Comparison of ENCODE assay signal across 8 cellular contexts in genomic region chr11:96197801-96198465, GRCh38.
DNase-seq lines count a peak whose midpoint lies in the region; ATAC-seq, FAIRE-seq and TF ChIP-seq lines count a peak whose summit lies in the region.

No MANE protein-coding gene starts in this region.

- H3K9me3 ChIP-seq in kidney (ENCODE audit: control insufficient read depth in 1 of 2, low read length in 2 of 2), result no peaks in the 10 kb centered on the region
- H3K9me3 ChIP-seq in aorta (ENCODE audit: control insufficient read depth, low read length), result no peaks in the 10 kb centered on the region

- DNase-seq in GM06990 (ENCODE audit: extremely low read depth, insufficient read length) (peak; percentile 39), kidney (no peak), aorta (no peak), RCC 7860 (ENCODE audit: low spot score) (no peak)
- no peak for DNase-seq in stimulated activated CD4-positive, alpha-beta T cell treated with anti-CD3 and anti-CD28 coated beads, Interleukin-4, amount 100 ng/mL, for 1 hour

- TF ChIP-seq CTCF in GM06990 (IDR thresholded peaks at IDR 0.05; ENCODE audit: insufficient read depth, low read length, poor library complexity, severe bottlenecking) (no peak), brain (conservative IDR thresholded peaks at IDR 0.05) (no peak), kidney (IDR thresholded peaks at IDR 0.05; ENCODE audit: borderline replicate concordance, extremely low read depth, insufficient read depth) (no peak)

- ATAC-seq in GM21367 (IDR thresholded peaks at IDR 0.05; ENCODE audit: unreplicated experiment) (peak; percentile 58), HG03460 (IDR thresholded peaks at IDR 0.05; ENCODE audit: unreplicated experiment) (peak; percentile 68), aorta (ENCODE audit: low FRiP score) (no peak)

- H3K9ac ChIP-seq in kidney (ENCODE audit: low read length in 2 of 2), result no peak overlapping the region

- H3K4me3 ChIP-seq in GM06990 (replicated peaks; ENCODE audit: low read depth, low read length), result no peak overlapping the region
- no peak overlapping the region for H3K4me3 ChIP-seq in kidney (ENCODE audit: low read length in 2 of 2)
- H3K4me3 ChIP-seq in aorta (ENCODE audit: low read length in 2 of 2), result no peak overlapping the region

- H3K36me3 ChIP-seq in GM06990 (ENCODE audit: control insufficient read depth, insufficient read depth, low read length), result no peaks in the 10 kb centered on the region
- H3K36me3 ChIP-seq in kidney (ENCODE audit: control insufficient read depth in 1 of 2, insufficient read depth in 2 of 2, low read length in 2 of 2), result peaks cover 0 to 2% of the 10 kb centered on the region in 2 donors
- H3K36me3 ChIP-seq in aorta (ENCODE audit: control insufficient read depth in 1 of 2, insufficient read depth in 2 of 2, low read length in 1 of 2), result no peaks in the 10 kb centered on the region

- H3K27ac ChIP-seq in kidney (ENCODE audit: low read depth in 2 of 2, low read length in 2 of 2) (no peak overlapping the region), aorta (ENCODE audit: low read depth in 1 of 2, low read length in 2 of 2) (no peak overlapping the region)

- 91 to 96% methylated on average over 2 of the region's 2 CpGs for WGBS in aorta, 2 donors

- H3K4me3 Mint-ChIP-seq in brain, result no peak overlapping the region

- intact Hi-C loops in kidney (cut with DNase I), result no loop called here
- intact Hi-C loops in aorta (cut with DNase I), result no loop called here

- peaks cover 0 to 6% (median 0%) of the 10 kb centered on the region in 5 experiments for H3K9me3 Mint-ChIP-seq in brain

- H3K27ac Mint-ChIP-seq in brain, result peak overlapping the region in 4 of 5 experiments; percentile 12 to 93 (median 58)

- peaks cover 6% of the 10 kb centered on the region for H3K36me3 Mint-ChIP-seq in brain

- FAIRE-seq in kidney (lab: Jason Lieb, UNC) (no peak), RCC 7860 (lab: Jason Lieb, UNC) (no peak)

- H3K4me1 ChIP-seq in kidney (ENCODE audit: control insufficient read depth in 1 of 2, insufficient read depth in 1 of 2, low read depth in 1 of 2, low read length in 2 of 2) (peaks cover 15 to 30% of the 10 kb centered on the region in 2 donors), aorta (ENCODE audit: control insufficient read depth in 1 of 2, insufficient read depth in 2 of 2, low read length in 2 of 2) (peaks cover 7 to 11% of the 10 kb centered on the region in 2 donors)

- H3K27me3 Mint-ChIP-seq in brain, result no peaks in the 10 kb centered on the region

- no peaks in the 10 kb centered on the region for H3K27me3 ChIP-seq in GM06990 (replicated peaks; ENCODE audit: control insufficient read depth, insufficient read depth, low read length)
- no peaks in the 10 kb centered on the region for H3K27me3 ChIP-seq in aorta (ENCODE audit: control insufficient read depth in 1 of 2, insufficient read depth in 2 of 2, low read length in 1 of 2)

- H3K4me1 Mint-ChIP-seq in brain, result peaks cover 72% of the 10 kb centered on the region
